In the genomic region with DNA sequence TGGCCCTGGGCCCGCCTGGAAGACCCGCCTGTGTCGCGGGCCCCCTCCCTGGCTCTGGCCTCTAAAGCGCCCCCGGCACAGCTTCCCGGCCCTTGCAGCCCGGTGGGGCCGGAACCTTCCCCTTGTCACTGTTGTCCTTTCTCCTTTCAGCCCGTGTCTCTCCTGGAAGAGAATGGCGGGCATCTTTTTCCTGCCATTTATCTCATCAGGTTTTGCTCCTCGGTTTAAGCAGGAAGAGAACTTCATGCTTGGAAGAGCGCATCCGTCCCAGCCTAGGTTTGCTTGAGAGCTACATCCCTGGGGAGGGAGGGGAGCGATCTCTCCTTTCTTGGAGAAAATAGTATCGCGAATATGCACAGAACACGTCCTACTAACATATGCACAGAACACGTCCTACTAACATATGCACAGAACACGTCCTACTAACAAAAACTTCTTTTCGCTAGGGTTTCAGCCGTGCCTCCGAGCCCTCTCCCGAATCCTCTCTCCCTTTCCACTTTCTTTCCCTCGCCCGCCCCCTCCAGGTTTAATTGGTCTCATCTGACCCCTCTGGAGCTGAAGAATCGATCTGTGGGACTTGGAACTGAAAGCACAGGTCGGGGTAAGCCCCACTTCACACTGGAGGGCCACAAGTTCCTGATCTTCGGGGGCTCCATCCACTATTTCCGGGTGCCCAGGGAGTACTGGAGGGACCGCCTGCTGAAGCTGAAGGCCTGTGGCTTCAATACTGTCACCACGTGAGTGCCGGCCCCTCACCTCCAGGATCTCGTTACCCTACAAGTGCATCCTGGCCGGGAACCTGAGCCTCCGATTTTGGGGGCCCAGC, we compare ENCODE assay signal across 13 cellular contexts. TPM values are rescaled to one million over a fixed set of nuclear protein-coding genes. Genes with fewer than 3 reads are reported as not detected.
DNase-seq lines count a peak whose midpoint lies in the region; ATAC-seq, FAIRE-seq and TF ChIP-seq lines count a peak whose summit lies in the region.
"Had no signal": no experiment of that assay in that cellular context is flagged by ENCODE, and none has a peak within 500 bp of the region (broad histone marks: within the 10 kb centered on the region; RNA-seq: fewer than 3 reads in every experiment).

No MANE protein-coding gene starts in this region.

- peaks cover 3% of the 10 kb centered on the region for H3K9me3 Mint-ChIP-seq in neural progenitor cell

- CTCF ChIA-PET in H1 (lab: Charles Lee; ENCODE audit: partially characterized antibody), result interaction anchor here (0.5 to 12.0 kb wide), 16 partner anchors 8 to 450 kb away, joined by 3 to 114 read pairs (median 3); no protein-coding TSS in a partner anchor

- H3K4me2 ChIP-seq in DND-41 (ENCODE audit: insufficient read depth, low read length) (no peak overlapping the region), H1 (ENCODE audit: insufficient read depth in 1 of 2, low read depth in 2 of 2, low read length in 2 of 2) (peak overlapping the region; percentile 92 to 95), neural progenitor cell (peak overlapping the region; percentile 74)

- H2BK120ac ChIP-seq in H1 (replicated peaks; ENCODE audit: low read depth, low read length), result no peak overlapping the region

- H3K4me3 Mint-ChIP-seq in neural progenitor cell, result peak overlapping the region; percentile 84

- no peak overlapping the region for H3K14ac ChIP-seq in H1 (ENCODE audit: insufficient read length)

- H3K56ac ChIP-seq in H1 (replicated peaks; ENCODE audit: insufficient read length, low read depth, low read length), result no peak overlapping the region

- no peak overlapping the region for H3K4ac ChIP-seq in H1 (replicated peaks; ENCODE audit: insufficient read length, low read depth, low read length)

- TF ChIP-seq CTCF in DND-41 (IDR thresholded peaks at IDR 0.05; ENCODE audit: borderline replicate concordance, extremely low read depth, low read length, poor library complexity, severe bottlenecking) (no peak), H1 (IDR thresholded peaks at IDR 0.05; ENCODE audit: control extremely low read depth in 1 of 3, insufficient read depth in 1 of 3, low read depth in 1 of 3, low read length in 3 of 3) (peak in 1 of 3 experiments; percentile 8; a peak in 2 of 4 replicates), neural progenitor cell (IDR thresholded peaks at IDR 0.05) (peak; percentile 21), upper lobe of left lung (IDR thresholded peaks at IDR 0.05) (no peak)

- H3K27me3 ChIP-seq in DND-41 (ENCODE audit: insufficient read depth, low read length, poor library complexity) (no peaks in the 10 kb centered on the region), H1 (replicated peaks in 1 of 4; ENCODE audit: control insufficient read depth in 3 of 4, extremely low read depth in 1 of 4, insufficient read depth in 3 of 4, low read length in 3 of 4) (peaks cover 0 to 7% (median 0%) of the 10 kb centered on the region in 4 experiments; a peak in 3 of 7 replicates), neural progenitor cell (peaks cover 67% of the 10 kb centered on the region), upper lobe of left lung (peaks cover 3 to 43% (median 25%) of the 10 kb centered on the region in 4 donors)

- no peak overlapping the region for H3K27ac Mint-ChIP-seq in neural progenitor cell

- H3K18ac ChIP-seq in H1 (ENCODE audit: extremely low read depth, low read length), result peak overlapping the region; percentile 83

- 8% methylated on average over 33 of the region's 36 CpGs; no CpG with 5 or more reads in 1 of the 2 experiments for WGBS in H1 (ENCODE audit: extremely low coverage in 1 of 2, insufficient coverage in 1 of 2, insufficient read length in 1 of 2, insufficient replicate concordance in 2 of 2, low coverage in 1 of 2, low lambda C conversion rate in 2 of 2, missing lambda C conversion rate in 1 of 2), 2 experiments
- WGBS in upper lobe of left lung, 2 donors, result 21 to 24% methylated on average over 28 to 36 of the region's 36 CpGs

- H3K79me1 ChIP-seq in H1 (ENCODE audit: low read depth, low read length), result no peaks in the 10 kb centered on the region

- peak overlapping the region; percentile 84; the same call in 1 of the 2 replicates for H2BK12ac ChIP-seq in H1 (ENCODE audit: low read depth, low read length)

- H3K23ac ChIP-seq in H1 (ENCODE audit: insufficient read length), result no peak overlapping the region

- H3K4me1 Mint-ChIP-seq in neural progenitor cell, result peaks cover 31% of the 10 kb centered on the region

- POLR2A ChIA-PET in H1 (lab: Charles Lee; ENCODE audit: partially characterized antibody), result interaction anchor here (1.3 to 7.7 kb wide), 5 partner anchors 10 to 330 kb away, joined by 3 to 76 read pairs (median 17); partner anchors contain the start of genes ACAD8, NCAPD3, THYN1 and VPS26B

- H3K23me2 ChIP-seq in H1 (ENCODE audit: low read depth, low read length), result peaks cover 18% of the 10 kb centered on the region

- H3K9ac ChIP-seq in DND-41 (ENCODE audit: low read depth, low read length) (no peak overlapping the region), H1 (replicated peaks in 1 of 4; ENCODE audit: extremely low read depth in 1 of 4, low read depth in 3 of 4, low read length in 3 of 4) (peak overlapping the region in 3 of 4 experiments; percentile 36 to 42 (median 38); a peak in 4 of 7 replicates), neural progenitor cell (no peak overlapping the region)

- DNase-seq in DND-41 (peak; percentile 3), NCI-H2227 treated with DMSO at 0.1 percent for 48 hours (lab: John Stamatoyannopoulos, UW) (peak; percentile 33), H1 (ENCODE audit: low read depth in 1 of 2, low spot score in 2 of 2) (peak in 1 of 2 experiments; percentile 67), neural progenitor cell (ENCODE audit: low spot score) (peak; percentile 50), COR-L47 (lab: John Stamatoyannopoulos, UW) (no peak), upper lobe of left lung (no peak), SW 1271 (lab: John Stamatoyannopoulos, UW) (no peak)
- DNase-seq: activated gamma-delta T cell treated with Interleukin-2 at 50 U/mL for 16 hours, NCI-H1930 had no signal

- H3F3A ChIP-seq in neural progenitor cell (ENCODE audit: low read depth), result peaks cover 16% of the 10 kb centered on the region

- H4K20me1 ChIP-seq in DND-41 (ENCODE audit: insufficient read depth, low read length) (no peaks in the 10 kb centered on the region), H1 (replicated peaks in 1 of 2; ENCODE audit: control insufficient read depth in 1 of 2, insufficient read depth in 2 of 2, low read length in 2 of 2) (no peaks in the 10 kb centered on the region), neural progenitor cell (ENCODE audit: low read depth) (peaks cover 14% of the 10 kb centered on the region)

- no peaks in the 10 kb centered on the region for H3K9me3 ChIP-seq in DND-41 (ENCODE audit: insufficient read depth, low read length, severe bottlenecking)
- no peaks in the 10 kb centered on the region for H3K9me3 ChIP-seq in H1 (ENCODE audit: insufficient read depth in 2 of 2, low read depth in 1 of 2, low read length in 1 of 2)
- H3K9me3 ChIP-seq in neural progenitor cell (ENCODE audit: low read depth), result no peaks in the 10 kb centered on the region
- no peaks in the 10 kb centered on the region for H3K9me3 ChIP-seq in upper lobe of left lung
- H3K9me3 ChIP-seq: SJSA1 had no signal

- no peak overlapping the region for H4K8ac ChIP-seq in H1 (ENCODE audit: extremely low read depth, insufficient read depth, low read length)

- no peak overlapping the region for H2BK20ac ChIP-seq in H1 (ENCODE audit: low read length)

- TF ChIP-seq POLR2A in H1 (IDR thresholded peaks at IDR 0.05; ENCODE audit: control extremely low read depth in 1 of 2, low read depth in 2 of 2, low read length in 2 of 2) (no peak), upper lobe of left lung (IDR thresholded peaks at IDR 0.05) (no peak)

- FAIRE-seq in H1 (lab: Jason Lieb, UNC), result peak; percentile 39

- peak overlapping the region; percentile 76 for H4K91ac ChIP-seq in H1 (replicated peaks; ENCODE audit: insufficient read length, low read length)

- H3K4me3 ChIP-seq in DND-41 (ENCODE audit: low read depth in 1 of 2, low read length in 2 of 2), result no peak overlapping the region
- peak overlapping the region; percentile 88 to 92 (median 90) for H3K4me3 ChIP-seq in H1 (ENCODE audit: extremely low read depth in 1 of 4, insufficient read depth in 2 of 4, low read depth in 3 of 4, low read length in 4 of 4)
- peak overlapping the region; percentile 50 for H3K4me3 ChIP-seq in neural progenitor cell
- peak overlapping the region in 1 of 4 donors; percentile 47 for H3K4me3 ChIP-seq in upper lobe of left lung
- H3K4me3 ChIP-seq: SJSA1 had no signal

- no peak overlapping the region; the same call in 1 of the 2 replicates for H2BK15ac ChIP-seq in H1 (ENCODE audit: low read length)

- TF ChIP-seq RAD21 in H1 (IDR thresholded peaks at IDR 0.05 in 1 of 2, conservative IDR thresholded peaks at IDR 0.05 in 1 of 2; ENCODE audit: low read depth in 2 of 2, low read length in 2 of 2), result peak; percentile 5 to 35; a peak in 2 of 4 replicates

- H2AK5ac ChIP-seq in H1 (ENCODE audit: low read depth, low read length), result no peak overlapping the region

- H3K4me1 ChIP-seq in DND-41 (ENCODE audit: insufficient read depth, low read length) (peaks cover 36% of the 10 kb centered on the region), H1 (replicated peaks in 1 of 4; ENCODE audit: control insufficient read depth in 3 of 4, insufficient read depth in 4 of 4, low read length in 3 of 4) (peaks cover under 1 to 9% (median 2%) of the 10 kb centered on the region in 4 experiments), neural progenitor cell (no peaks in the 10 kb centered on the region), upper lobe of left lung (peaks cover 20 to 22% (median 21%) of the 10 kb centered on the region in 4 donors)
- H3K4me1 ChIP-seq: SJSA1 had no signal

- H3K27ac ChIP-seq in DND-41 (ENCODE audit: low read length) (no peak overlapping the region), H1 (ENCODE audit: low read depth, low read length) (no peak overlapping the region), neural progenitor cell (no peak overlapping the region), upper lobe of left lung (no peak overlapping the region)
- H3K27ac ChIP-seq: SJSA1 had no signal

- H3K36me3 ChIP-seq in DND-41 (ENCODE audit: insufficient read depth, low read length) (no peaks in the 10 kb centered on the region), H1 (ENCODE audit: control insufficient read depth in 2 of 4, insufficient read depth in 4 of 4, low read length in 3 of 4) (peaks cover 0 to 6% (median 1%) of the 10 kb centered on the region in 4 experiments; a peak in 3 of 8 replicates), neural progenitor cell (no peaks in the 10 kb centered on the region), upper lobe of left lung (no peaks in the 10 kb centered on the region)
- H3K36me3 ChIP-seq: SJSA1 had no signal

- peak overlapping the region; percentile 81; the same call in 1 of the 2 replicates for H2BK5ac ChIP-seq in H1 (ENCODE audit: low read depth, low read length)

- peaks cover 47% of the 10 kb centered on the region for H3K27me3 Mint-ChIP-seq in neural progenitor cell (ENCODE audit: insufficient read depth, low read depth)

- H2AFZ ChIP-seq in DND-41 (ENCODE audit: low read depth, low read length) (no peak overlapping the region), H1 (ENCODE audit: low read length) (peak overlapping the region; percentile 85), neural progenitor cell (replicated peaks) (peak overlapping the region; percentile 53)

- peak overlapping the region; percentile 10 for H4K5ac ChIP-seq in H1 (ENCODE audit: insufficient read length, low read depth, low read length)

- TF ChIP-seq EP300 in H1 (IDR thresholded peaks at IDR 0.05; ENCODE audit: borderline replicate concordance in 1 of 2, low read depth in 2 of 2, low read length in 2 of 2) (no peak), upper lobe of left lung (IDR thresholded peaks at IDR 0.05) (no peak)

- H3K36me3 Mint-ChIP-seq in neural progenitor cell, result peaks cover 4% of the 10 kb centered on the region

- H3K79me2 ChIP-seq in DND-41 (ENCODE audit: insufficient read depth, low read length), result peaks cover 34% of the 10 kb centered on the region
- peaks cover 3 to 33% of the 10 kb centered on the region in 2 experiments; a peak in 2 of 4 replicates for H3K79me2 ChIP-seq in H1 (ENCODE audit: control insufficient read depth in 1 of 2, insufficient read depth in 2 of 2, low read length in 2 of 2)
- no peaks in the 10 kb centered on the region for H3K79me2 ChIP-seq in neural progenitor cell (ENCODE audit: low read depth)

- no peak for ATAC-seq in DND-41 (ENCODE audit: insufficient read depth, low read depth)
- no peak for ATAC-seq in HG03280 (IDR thresholded peaks at IDR 0.05; ENCODE audit: unreplicated experiment)
- ATAC-seq in upper lobe of left lung (ENCODE audit: low FRiP score in 2 of 2), result no peak

RNA-seq across cellular contexts. Expression of gene GLB1L3, which starts 1.2 kb away (rescaled TPM):
- 32.6 and 33.2 TPM in 2 replicates for total RNA-seq in H1 (2021; fragmentation: NEBNext Ultra II Directional; extraction: Animal tissue kit (Norgen Biotek cat#: 25700))
- 14.9 and 19.7 TPM in 2 replicates for polyA plus RNA-seq in H1 (2011; rRNA removed)
- polyA plus RNA-seq in H1 (2011; cell fraction: cytosol; rRNA removed), result 16.5 TPM
- 58.1 TPM for polyA plus RNA-seq in H1 (2011; cell fraction: nucleus; rRNA removed)
- polyA plus RNA-seq in H1 (2012, experiment 1 of 2), result 20.7 to 26.8 TPM (median 25.0 TPM) in 4 replicates
- 10.5 TPM for polyA plus RNA-seq in H1 (2012, experiment 2 of 2)
- 19.3 TPM for polyA plus RNA-seq in H1 (2013, experiment 1 of 2)
- 19.8 TPM for polyA plus RNA-seq in H1 (2013, experiment 2 of 2)
- 8.7 and 10.5 TPM in 2 replicates for polyA minus RNA-seq in H1 (2011; rRNA and poly(A)+ RNA removed)
- 9.7 TPM for polyA minus RNA-seq in H1 (2011; cell fraction: cytosol; rRNA and poly(A)+ RNA removed)
- 19.4 TPM for polyA minus RNA-seq in H1 (2011; cell fraction: nucleus; rRNA and poly(A)+ RNA removed)
- total RNA-seq in neural progenitor cell (ENCODE audit: low replicate concordance), result 0.09 TPM in 1 of 2 replicates, not detected in the other
- 1 to 10 TPM in 2 of 6 donors, under 1 TPM in 2, not detected in 2; 0.17 to 1.3 (median 1.0) TPM for total RNA-seq in upper lobe of left lung
- total RNA-seq: fibroblast of villous mesenchyme, osteoblast, SJSA1 had no signal

RNA-seq across cellular contexts. Expression of gene ACAD8, which starts 24.0 kb away (rescaled TPM):
- 48.2 and 52.7 TPM in 2 replicates for total RNA-seq in H1 (2021; fragmentation: NEBNext Ultra II Directional; extraction: Animal tissue kit (Norgen Biotek cat#: 25700))
- polyA plus RNA-seq in H1 (2011; rRNA removed), result 40.9 and 45.8 TPM in 2 replicates
- polyA plus RNA-seq in H1 (2011; cell fraction: cytosol; rRNA removed), result 52.6 TPM
- 66.6 TPM for polyA plus RNA-seq in H1 (2011; cell fraction: nucleus; rRNA removed)
- polyA plus RNA-seq in H1 (2012, experiment 1 of 2), result 58.4 to 62.2 TPM (median 60.3 TPM) in 4 replicates
- polyA plus RNA-seq in H1 (2012, experiment 2 of 2), result 26.0 TPM
- polyA plus RNA-seq in H1 (2013, experiment 1 of 2), result 30.3 TPM
- 26.5 TPM for polyA plus RNA-seq in H1 (2013, experiment 2 of 2)
- polyA minus RNA-seq in H1 (2011; rRNA and poly(A)+ RNA removed), result 45.6 and 46.9 TPM in 2 replicates
- polyA minus RNA-seq in H1 (2011; cell fraction: cytosol; rRNA and poly(A)+ RNA removed), result 22.9 TPM
- polyA minus RNA-seq in H1 (2011; cell fraction: nucleus; rRNA and poly(A)+ RNA removed), result 39.9 TPM
- total RNA-seq in neural progenitor cell (ENCODE audit: low replicate concordance), result 34.5 and 48.4 TPM in 2 replicates
- 10 to 100 TPM; 27.7 to 64.4 (median 36.9) TPM for total RNA-seq in upper lobe of left lung

RNA-seq across cellular contexts. Expression of gene THYN1, which starts 24.2 kb away (rescaled TPM):
- 95.1 and 95.4 TPM in 2 replicates for total RNA-seq in H1 (2021; fragmentation: NEBNext Ultra II Directional; extraction: Animal tissue kit (Norgen Biotek cat#: 25700))
- 41.3 and 77.3 TPM in 2 replicates for polyA plus RNA-seq in H1 (2011; rRNA removed)
- polyA plus RNA-seq in H1 (2011; cell fraction: cytosol; rRNA removed), result 86.4 TPM
- 44.4 TPM for polyA plus RNA-seq in H1 (2011; cell fraction: nucleus; rRNA removed)
- polyA plus RNA-seq in H1 (2012, experiment 1 of 2), result 118 to 130 TPM (median 121 TPM) in 4 replicates
- 31.3 TPM for polyA plus RNA-seq in H1 (2012, experiment 2 of 2)
- 96.1 TPM for polyA plus RNA-seq in H1 (2013, experiment 1 of 2)
- 95.8 TPM for polyA plus RNA-seq in H1 (2013, experiment 2 of 2)
- polyA minus RNA-seq in H1 (2011; rRNA and poly(A)+ RNA removed), result 65.1 and 93.1 TPM in 2 replicates
- polyA minus RNA-seq in H1 (2011; cell fraction: cytosol; rRNA and poly(A)+ RNA removed), result 49.0 TPM
- polyA minus RNA-seq in H1 (2011; cell fraction: nucleus; rRNA and poly(A)+ RNA removed), result 36.1 TPM
- total RNA-seq in neural progenitor cell (ENCODE audit: low replicate concordance) (76.0 and 109 TPM in 2 replicates), upper lobe of left lung (10 to 100 TPM; 23.2 to 39.8 (median 34.2) TPM)

RNA-seq across cellular contexts. Expression of gene VPS26B, which starts 52.9 kb away (rescaled TPM):
- 26.8 and 27.0 TPM in 2 replicates for total RNA-seq in H1 (2021; fragmentation: NEBNext Ultra II Directional; extraction: Animal tissue kit (Norgen Biotek cat#: 25700))
- polyA plus RNA-seq in H1 (2011; rRNA removed), result 18.3 and 19.6 TPM in 2 replicates
- 21.7 TPM for polyA plus RNA-seq in H1 (2011; cell fraction: cytosol; rRNA removed)
- 23.5 TPM for polyA plus RNA-seq in H1 (2011; cell fraction: nucleus; rRNA removed)
- 19.5 to 21.1 TPM (median 20.1 TPM) in 4 replicates for polyA plus RNA-seq in H1 (2012, experiment 1 of 2)
- polyA plus RNA-seq in H1 (2012, experiment 2 of 2), result 16.3 TPM
- polyA plus RNA-seq in H1 (2013, experiment 1 of 2), result 15.3 TPM
- polyA plus RNA-seq in H1 (2013, experiment 2 of 2), result 14.6 TPM
- 27.9 and 33.4 TPM in 2 replicates for polyA minus RNA-seq in H1 (2011; rRNA and poly(A)+ RNA removed)
- 17.2 TPM for polyA minus RNA-seq in H1 (2011; cell fraction: cytosol; rRNA and poly(A)+ RNA removed)
- 16.7 TPM for polyA minus RNA-seq in H1 (2011; cell fraction: nucleus; rRNA and poly(A)+ RNA removed)
- total RNA-seq in neural progenitor cell (ENCODE audit: low replicate concordance) (17.6 and 19.5 TPM in 2 replicates), upper lobe of left lung (10 to 100 TPM; 27.2 to 42.6 (median 35.8) TPM)

RNA-seq across cellular contexts. Expression of gene NCAPD3, which starts 53.6 kb away (rescaled TPM):
- total RNA-seq in H1 (2021; fragmentation: NEBNext Ultra II Directional; extraction: Animal tissue kit (Norgen Biotek cat#: 25700)), result 50.3 and 55.2 TPM in 2 replicates
- polyA plus RNA-seq in H1 (2011; rRNA removed), result 26.5 and 27.1 TPM in 2 replicates
- polyA plus RNA-seq in H1 (2011; cell fraction: cytosol; rRNA removed), result 33.8 TPM
- 56.8 TPM for polyA plus RNA-seq in H1 (2011; cell fraction: nucleus; rRNA removed)
- polyA plus RNA-seq in H1 (2012, experiment 1 of 2), result 31.1 to 45.3 TPM (median 36.0 TPM) in 4 replicates
- polyA plus RNA-seq in H1 (2012, experiment 2 of 2), result 4.8 TPM
- 23.8 TPM for polyA plus RNA-seq in H1 (2013, experiment 1 of 2)
- polyA plus RNA-seq in H1 (2013, experiment 2 of 2), result 22.4 TPM
- 76.6 and 83.3 TPM in 2 replicates for polyA minus RNA-seq in H1 (2011; rRNA and poly(A)+ RNA removed)
- polyA minus RNA-seq in H1 (2011; cell fraction: cytosol; rRNA and poly(A)+ RNA removed), result 62.4 TPM
- 67.9 TPM for polyA minus RNA-seq in H1 (2011; cell fraction: nucleus; rRNA and poly(A)+ RNA removed)
- 41.0 and 45.0 TPM in 2 replicates for total RNA-seq in neural progenitor cell (ENCODE audit: low replicate concordance)
- total RNA-seq in upper lobe of left lung, result 10 to 100 TPM in 5 of 6 donors, 1 to 10 TPM in 1; 9.9 to 32.5 (median 15.8) TPM

Comparison
In these comparisons a context has a peak if more than half of its experiments do, and no peak if none do; other contexts are left out.
1. DNase-seq: peak in DND-41 (single experiment), NCI-H2227 treated with DMSO at 0.1 percent for 48 hours (single experiment) and neural progenitor cell (single experiment); none in COR-L47 (single experiment), upper lobe of left lung (0 of 2) and SW 1271 (0 of 2).
2. H3K4me3 ChIP-seq: peak in H1 (4 of 4) and neural progenitor cell (single experiment); none in DND-41 (0 of 2).
3. H3K9ac ChIP-seq: peak in H1 (3 of 4); none in DND-41 (single experiment) and neural progenitor cell (single experiment).
4. RNA of gene GLB1L3, which starts 1.2 kb away (total RNA-seq): 32.6 to 33.2 TPM in H1; 0.17 to 1.3 TPM in upper lobe of left lung and 0.09 TPM in neural progenitor cell; every median in the first group is over 10 times any median in the second.